Comparison of ENCODE assay signal across 8 cellular contexts in genomic region chr22:36977401-36977861, GRCh38. TPM values are rescaled to one million over a fixed set of nuclear protein-coding genes. Genes with fewer than 3 reads are reported as not detected.
A peak's percentile ranks its signal among the peaks of the same experiment; 100 is the strongest.
DNase-seq lines count a peak whose midpoint lies in the region; TF ChIP-seq lines count a peak whose summit lies in the region.

No MANE protein-coding gene starts in this region.

- peak; percentile 85 for TF ChIP-seq CTCF in OCI-LY1 (IDR thresholded peaks at IDR 0.05; ENCODE audit: low read length)
- TF ChIP-seq CTCF in type B pancreatic cell (conservative IDR thresholded peaks at IDR 0.05): peak; percentile 47

- H3K27ac ChIP-seq in OCI-LY1 (ENCODE audit: low read depth, low read length, poor library complexity, severe bottlenecking): no peak overlapping the region

- peaks cover 5% of the 10 kb centered on the region for H3K4me1 Mint-ChIP-seq in type B pancreatic cell (ENCODE audit: unreplicated experiment)

- H3K27me3 ChIP-seq in OCI-LY1 (ENCODE audit: insufficient read depth, low read length): no peaks in the 10 kb centered on the region

- H3K4me3 Mint-ChIP-seq in type B pancreatic cell: peak overlapping the region; percentile 87

- H3K9me3 ChIP-seq in OCI-LY1 (ENCODE audit: low read length): no peaks in the 10 kb centered on the region

- H3F3A ChIP-seq in OCI-LY1 (ENCODE audit: insufficient read depth, low read length): peaks cover 3% of the 10 kb centered on the region; the same call in 1 of the 2 replicates

- H3K4me1 ChIP-seq in OCI-LY1 (ENCODE audit: insufficient read depth, low read length, severe bottlenecking): peaks cover 4% of the 10 kb centered on the region

- peaks cover 21% of the 10 kb centered on the region for H3K27me3 Mint-ChIP-seq in type B pancreatic cell

- H2AFZ ChIP-seq in OCI-LY1 (ENCODE audit: low read length): peak overlapping the region; percentile 95

- H3K36me3 ChIP-seq in OCI-LY1 (ENCODE audit: insufficient read depth, low read length): no peaks in the 10 kb centered on the region

- no peaks in the 10 kb centered on the region for H3K36me3 Mint-ChIP-seq in type B pancreatic cell

- H3K27ac Mint-ChIP-seq in type B pancreatic cell: peak overlapping the region; percentile 85

- intact Hi-C loops in posterior cingulate gyrus (cut with DNase I): loop anchor here (5.0 kb wide), 1 partner anchor 105 kb away; no protein-coding TSS in a partner anchor

- no peaks in the 10 kb centered on the region for H3K9me3 Mint-ChIP-seq in type B pancreatic cell

- DNase-seq in AG20443 (ENCODE audit: low spot score): peak; percentile 50
- DNase-seq in GM19240 (ENCODE audit: insufficient read length, low spot score): peak; percentile 59
- DNase-seq in activated T-helper 1 cell treated with Interleukin-2 at 50 U/mL for 16 hours (ENCODE audit: low read depth): peak; percentile 69
- peak; percentile 90 for DNase-seq in germinal center (ENCODE audit: low spot score)
- DNase-seq in posterior cingulate gyrus: peak in 7 of 10 donors; percentile 29 to 89 (median 44)
- DNase-seq in type B pancreatic cell (ENCODE audit: extremely low spot score, unreplicated experiment): no peak
- DNase-seq in NCI-H510A treated with DMSO at 0.1 percent for 48 hours (lab: John Stamatoyannopoulos, UW): no peak

- H3K79me2 ChIP-seq in OCI-LY1 (ENCODE audit: insufficient read depth, low read length): no peaks in the 10 kb centered on the region

- H4K20me1 ChIP-seq in OCI-LY1 (ENCODE audit: insufficient read depth, low read length): no peaks in the 10 kb centered on the region

- H3K4me3 ChIP-seq in OCI-LY1 (ENCODE audit: low read depth, low read length, poor library complexity, severe bottlenecking): peak overlapping the region; percentile 63

- peak overlapping the region; percentile 79 for H3K4me2 ChIP-seq in OCI-LY1 (ENCODE audit: low read length)

- peak overlapping the region; percentile 53 for H3K9ac ChIP-seq in OCI-LY1 (ENCODE audit: low read length)

- no peaks in the 10 kb centered on the region for H3K9me2 ChIP-seq in OCI-LY1 (ENCODE audit: low read depth, low read length)

RNA-seq across cellular contexts. Expression of gene TST, which starts 41.8 kb away (rescaled TPM):
- 30.8 and 34.0 TPM in 2 replicates for total RNA-seq in type B pancreatic cell (ENCODE audit: low replicate concordance)

RNA-seq across cellular contexts. Expression of gene MPST, which starts 42.1 kb away (rescaled TPM):
- total RNA-seq in type B pancreatic cell (ENCODE audit: low replicate concordance): 56.6 and 71.3 TPM in 2 replicates

Comparison
In these comparisons a context has a peak if more than half of its experiments do, and no peak if none do; other contexts are left out.
1. DNase-seq: peak in AG20443 (single experiment), GM19240 (single experiment), activated T-helper 1 cell treated with Interleukin-2 at 50 U/mL for 16 hours (single experiment), germinal center (single experiment) and posterior cingulate gyrus (7 of 10); none in type B pancreatic cell (single experiment) and NCI-H510A treated with DMSO at 0.1 percent for 48 hours (single experiment).